In the genomic region with DNA sequence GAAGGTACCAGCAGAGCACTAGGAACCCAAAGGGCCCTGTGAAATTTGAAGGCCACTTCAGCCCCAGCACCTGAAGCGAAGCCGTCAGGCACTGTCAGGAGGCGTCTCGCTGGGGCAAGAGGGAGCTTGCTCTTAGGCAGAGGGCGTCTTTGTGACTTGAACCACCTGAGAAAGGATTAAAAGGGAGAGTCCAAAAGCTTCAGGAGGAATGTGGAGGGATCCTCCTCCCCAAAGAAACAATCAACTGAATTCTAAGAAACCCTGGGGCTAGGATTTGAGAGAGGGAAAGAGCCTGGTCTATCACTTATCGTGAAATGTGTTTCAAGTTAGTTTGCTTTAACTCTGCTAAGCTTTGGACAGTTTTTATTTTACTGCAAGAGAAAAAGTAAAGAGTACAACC, we compare ENCODE assay signal across 18 cellular contexts.
A peak's percentile ranks its signal among the peaks of the same experiment; 100 is the strongest.
DNase-seq lines count a peak whose midpoint lies in the region; ATAC-seq and TF ChIP-seq lines count a peak whose summit lies in the region.
"Had no signal": no experiment of that assay in that cellular context is flagged by ENCODE, and none has a peak within 500 bp of the region (broad histone marks: within the 10 kb centered on the region; RNA-seq: fewer than 3 reads in every experiment).

No MANE protein-coding gene starts in this region.

- H3K27me3 ChIP-seq in esophagus muscularis mucosa (no peaks in the 10 kb centered on the region), neuronal stem cell (ENCODE audit: control insufficient read depth in 3 of 3, insufficient read depth in 3 of 3, low read depth in 1 of 3, low read length in 3 of 3) (no peaks in the 10 kb centered on the region)
- H3K27me3 ChIP-seq in CD8-positive, alpha-beta T cell (ENCODE audit: insufficient read depth, low read length): no peaks in the 10 kb centered on the region
- no peaks in the 10 kb centered on the region for H3K27me3 ChIP-seq in effector memory CD4-positive, alpha-beta T cell (replicated peaks; ENCODE audit: control insufficient read depth, insufficient read depth, low read length, poor library complexity, severe bottlenecking)
- H3K27me3 ChIP-seq: BLaER1 had no signal

- peaks cover 43% of the 10 kb centered on the region for H3K4me1 Mint-ChIP-seq in mesothelial cell of epicardium
- H3K4me1 Mint-ChIP-seq in CD8-positive, alpha-beta T cell (ENCODE audit: low read depth): no peaks in the 10 kb centered on the region
- H3K4me1 Mint-ChIP-seq: B cell; CD4-positive, CD25-positive, alpha-beta regulatory T cell; CD8-positive, alpha-beta memory T cell had no signal

- POLR2A ChIA-PET in CD8-positive, alpha-beta T cell (lab: Charles Lee): no interaction called here

- H3K23ac ChIP-seq in neuronal stem cell (ENCODE audit: low read depth, low read length, poor library complexity): no peak overlapping the region

- TF ChIP-seq EP300 in esophagus muscularis mucosa (IDR thresholded peaks at IDR 0.05): no peak

- no peak overlapping the region for H2AFZ ChIP-seq in neuronal stem cell (ENCODE audit: low read length)

- no peak overlapping the region for H2BK5ac ChIP-seq in neuronal stem cell (ENCODE audit: low read length)

- no peak overlapping the region for H3K4me2 ChIP-seq in neuronal stem cell (ENCODE audit: insufficient read depth, low read length, poor library complexity, severe bottlenecking)
- H3K4me2 ChIP-seq: BLaER1 had no signal

- H2BK120ac ChIP-seq in neuronal stem cell (ENCODE audit: low read depth, low read length): no peak overlapping the region

- H3K27ac ChIP-seq in esophagus muscularis mucosa (replicated peaks in 1 of 4): no peak overlapping the region
- H3K27ac ChIP-seq in neuronal stem cell (replicated peaks; ENCODE audit: low read length): peak overlapping the region; percentile 43
- no peak overlapping the region for H3K27ac ChIP-seq in CD8-positive, alpha-beta T cell (ENCODE audit: low read depth, low read length)
- H3K27ac ChIP-seq in effector memory CD4-positive, alpha-beta T cell (ENCODE audit: insufficient read depth, low read length, poor library complexity, severe bottlenecking): no peak overlapping the region
- H3K27ac ChIP-seq: BLaER1, C4-2B had no signal

- no peak overlapping the region for H4K91ac ChIP-seq in neuronal stem cell (ENCODE audit: low read depth, low read length, poor library complexity)

- H3K36me3 ChIP-seq in esophagus muscularis mucosa (no peaks in the 10 kb centered on the region), neuronal stem cell (replicated peaks in 1 of 2; ENCODE audit: control insufficient read depth in 2 of 2, insufficient read depth in 2 of 2, low read length in 2 of 2) (no peaks in the 10 kb centered on the region)
- H3K36me3 ChIP-seq in CD8-positive, alpha-beta T cell (ENCODE audit: insufficient read depth, low read length): no peaks in the 10 kb centered on the region
- H3K36me3 ChIP-seq in effector memory CD4-positive, alpha-beta T cell (ENCODE audit: control insufficient read depth, insufficient read depth, low read length): no peaks in the 10 kb centered on the region
- H3K36me3 ChIP-seq: BLaER1, HAP-1 had no signal

- TF ChIP-seq POLR2A in esophagus muscularis mucosa (IDR thresholded peaks at IDR 0.05; ENCODE audit: low read depth): no peak

- H4K8ac ChIP-seq in neuronal stem cell (ENCODE audit: low read depth, low read length): no peak overlapping the region

- H3K27ac Mint-ChIP-seq in mesothelial cell of epicardium: peak overlapping the region; percentile 51
- no peak overlapping the region for H3K27ac Mint-ChIP-seq in CD8-positive, alpha-beta T cell
- H3K27ac Mint-ChIP-seq: B cell; CD4-positive, CD25-positive, alpha-beta regulatory T cell; CD8-positive, alpha-beta memory T cell; HFFc6 had no signal

- no peak overlapping the region for H3K14ac ChIP-seq in neuronal stem cell (ENCODE audit: low read length)

- H3K36me3 Mint-ChIP-seq in mesothelial cell of epicardium: no peaks in the 10 kb centered on the region
- no peaks in the 10 kb centered on the region for H3K36me3 Mint-ChIP-seq in CD8-positive, alpha-beta T cell
- H3K36me3 Mint-ChIP-seq: CD4-positive, CD25-positive, alpha-beta regulatory T cell; CD8-positive, alpha-beta memory T cell had no signal

- no peak overlapping the region for H2BK12ac ChIP-seq in neuronal stem cell (ENCODE audit: low read length)

- H3K79me1 ChIP-seq in neuronal stem cell (ENCODE audit: low read depth, low read length): peaks cover 3% of the 10 kb centered on the region

- no peak overlapping the region for H2AK5ac ChIP-seq in neuronal stem cell (ENCODE audit: low read depth, low read length)

- H2BK15ac ChIP-seq in neuronal stem cell (ENCODE audit: low read length): no peak overlapping the region

- intact Hi-C loops in esophagus muscularis mucosa (cut with DNase I): loop anchor here (5.0 kb wide), 2 partner anchors 375 to 1405 kb away; no protein-coding TSS in a partner anchor
- intact Hi-C loops in CD8-positive, alpha-beta T cell (cut with DNase I, micrococcal nuclease): no loop called here

- H3K4me3 Mint-ChIP-seq in mesothelial cell of epicardium: no peak overlapping the region
- no peak overlapping the region for H3K4me3 Mint-ChIP-seq in CD8-positive, alpha-beta T cell
- H3K4me3 Mint-ChIP-seq: B cell; CD4-positive, CD25-positive, alpha-beta regulatory T cell; CD8-positive, alpha-beta memory T cell; HFFc6 had no signal

- H3K9me3 Mint-ChIP-seq in mesothelial cell of epicardium: no peaks in the 10 kb centered on the region
- H3K9me3 Mint-ChIP-seq in CD8-positive, alpha-beta T cell: no peaks in the 10 kb centered on the region

- no peak for ATAC-seq in CD8-positive, alpha-beta T cell

- CTCF ChIA-PET in CD8-positive, alpha-beta T cell (lab: Charles Lee): no interaction called here

- no peak overlapping the region for H3K9ac ChIP-seq in neuronal stem cell (ENCODE audit: low read depth, low read length, poor library complexity)
- H3K9ac ChIP-seq: BLaER1 had no signal

- H3K4ac ChIP-seq in neuronal stem cell (ENCODE audit: low read length): no peak overlapping the region

- peaks cover 0 to 6% (median 2%) of the 10 kb centered on the region in 4 donors for H3K4me1 ChIP-seq in esophagus muscularis mucosa
- peaks cover 11 to 13% of the 10 kb centered on the region in 2 donors for H3K4me1 ChIP-seq in neuronal stem cell (ENCODE audit: control insufficient read depth in 2 of 2, insufficient read depth in 1 of 2, low read depth in 1 of 2, low read length in 2 of 2)
- no peaks in the 10 kb centered on the region for H3K4me1 ChIP-seq in CD8-positive, alpha-beta T cell (ENCODE audit: insufficient read depth, low read length)
- H3K4me1 ChIP-seq in effector memory CD4-positive, alpha-beta T cell (ENCODE audit: control insufficient read depth, insufficient read depth, low read length, poor library complexity, severe bottlenecking): no peaks in the 10 kb centered on the region
- H3K4me1 ChIP-seq: BLaER1, HAP-1 had no signal

- DNase-seq in esophagus muscularis mucosa (ENCODE audit: extremely low spot score): peak; percentile 50
- no peak for DNase-seq in mesothelial cell of epicardium (ENCODE audit: low spot score in 2 of 2, unreplicated experiment in 2 of 2)
- peak; percentile 37 for DNase-seq in neuronal stem cell (ENCODE audit: low spot score)
- DNase-seq in NK-92 (lab: John Stamatoyannopoulos, UW; ENCODE audit: unreplicated experiment): no peak
- no peak for DNase-seq in CD8-positive, alpha-beta T cell
- no peak for DNase-seq in effector memory CD4-positive, alpha-beta T cell
- DNase-seq: CD4-positive, CD25-positive, alpha-beta regulatory T cell; CD8-positive, alpha-beta memory T cell; DMS 273 treated with DMSO at 0.1 percent for 48 hours; DMS79; EL; GF-D8; GOT3; HFFc6 had no signal

- TF ChIP-seq CTCF in esophagus muscularis mucosa (IDR thresholded peaks at IDR 0.05) (no peak), mesothelial cell of epicardium (IDR thresholded peaks at IDR 0.05; ENCODE audit: unreplicated experiment) (no peak)
- TF ChIP-seq CTCF in CD8-positive, alpha-beta T cell (IDR thresholded peaks at IDR 0.05): no peak

- peak overlapping the region; percentile 7 for H3K18ac ChIP-seq in neuronal stem cell (ENCODE audit: low read length)

- H3K9me3 ChIP-seq in esophagus muscularis mucosa (no peaks in the 10 kb centered on the region), neuronal stem cell (replicated peaks in 1 of 2; ENCODE audit: control insufficient read depth in 2 of 2, insufficient read depth in 1 of 2, low read depth in 1 of 2, low read length in 2 of 2) (no peaks in the 10 kb centered on the region)
- H3K9me3 ChIP-seq in CD8-positive, alpha-beta T cell (ENCODE audit: low read length): no peaks in the 10 kb centered on the region
- H3K9me3 ChIP-seq in effector memory CD4-positive, alpha-beta T cell (ENCODE audit: control insufficient read depth, low read length): no peaks in the 10 kb centered on the region
- H3K9me3 ChIP-seq: BLaER1, HAP-1 had no signal

- H3K27me3 Mint-ChIP-seq in mesothelial cell of epicardium (ENCODE audit: low read depth): no peaks in the 10 kb centered on the region
- H3K27me3 Mint-ChIP-seq in CD8-positive, alpha-beta T cell (ENCODE audit: low read depth): peaks cover 2% of the 10 kb centered on the region
- H3K27me3 Mint-ChIP-seq: B cell; CD4-positive, CD25-positive, alpha-beta regulatory T cell; CD8-positive, alpha-beta memory T cell had no signal

- 93% methylated on average over 6 of the region's 6 CpGs for WGBS in esophagus muscularis mucosa
- WGBS in neuronal stem cell (ENCODE audit: extremely low coverage in 2 of 2, insufficient read length in 2 of 2, insufficient replicate concordance in 1 of 2), 2 donors: no CpG with 5 or more reads among the region's 6 CpGs

- H3K4me3 ChIP-seq in esophagus muscularis mucosa (no peak overlapping the region), neuronal stem cell (ENCODE audit: low read length in 2 of 2) (no peak overlapping the region)
- no peak overlapping the region for H3K4me3 ChIP-seq in CD8-positive, alpha-beta T cell (ENCODE audit: low read depth, low read length)
- H3K4me3 ChIP-seq in effector memory CD4-positive, alpha-beta T cell (ENCODE audit: insufficient read depth, low read depth, low read length, poor library complexity, severe bottlenecking): no peak overlapping the region
- H3K4me3 ChIP-seq: BLaER1, HAP-1 had no signal

Comparison
In these comparisons a context has a peak if more than half of its experiments do, and no peak if none do; other contexts are left out.
1. DNase-seq: peak in esophagus muscularis mucosa (single experiment) and neuronal stem cell (single experiment); none in mesothelial cell of epicardium (0 of 2), NK-92 (single experiment), CD8-positive, alpha-beta T cell (0 of 7) and effector memory CD4-positive, alpha-beta T cell (0 of 3).